Comparison of ENCODE assay signal across 17 cellular contexts in genomic region chr9:94586316-94586715, GRCh38. TPM values are rescaled to one million over a fixed set of nuclear protein-coding genes. Genes with fewer than 3 reads are reported as not detected.
A peak's percentile ranks its signal among the peaks of the same experiment; 100 is the strongest.
DNase-seq lines count a peak whose midpoint lies in the region; ATAC-seq and TF ChIP-seq lines count a peak whose summit lies in the region.
"Had no signal": no experiment of that assay in that cellular context is flagged by ENCODE, and none has a peak within 500 bp of the region (broad histone marks: within the 10 kb centered on the region; RNA-seq: fewer than 3 reads in every experiment).

No MANE protein-coding gene starts in this region.

- H3K27me3 ChIP-seq in osteoblast (ENCODE audit: insufficient read depth, low read length) = peaks cover 4% of the 10 kb centered on the region
- H3K27me3 ChIP-seq: transverse colon had no signal

- DNase-seq in NOMO-1 (lab: John Stamatoyannopoulos, UW; ENCODE audit: unreplicated experiment in 2 of 2) (peak; percentile 20 to 66), NOMO-1 treated with dmso at 0.1 percent for 144 hours (lab: John Stamatoyannopoulos, UW; ENCODE audit: unreplicated experiment) (no peak), MV-4-11 (lab: John Stamatoyannopoulos, UW) (peak; percentile 45), choroid plexus epithelial cell (ENCODE audit: low read depth) (peak; percentile 16), osteoblast (ENCODE audit: insufficient read length, low spot score, missing footprints) (peak; percentile 63), SHP77 treated with DMSO at 0.1 percent for 48 hours (lab: John Stamatoyannopoulos, UW) (no peak), putamen (ENCODE audit: low spot score) (no peak)
- DNase-seq: 8988T; activated naive CD8-positive, alpha-beta T cell treated with anti-CD3 and anti-CD28 coated beads, Interleukin-2, amount 50 U/mL, for 24 hours; activated T-cell treated with anti-CD3 and anti-CD28 coated beads for 4 hours; COR-L47; kidney; NCI-H2171; stimulated activated CD8-positive, alpha-beta memory T cell treated with anti-CD3 and anti-CD28 coated beads, Interleukin-4, amount 100 ng/mL, for 48 hours; transverse colon had no signal

- no peak overlapping the region for H3K27ac ChIP-seq in osteoblast (ENCODE audit: low read depth, low read length)
- H3K27ac ChIP-seq: transverse colon had no signal

- peak overlapping the region; percentile 85 for H2AFZ ChIP-seq in osteoblast (ENCODE audit: low read length)

- H3K4me2 ChIP-seq in osteoblast (ENCODE audit: insufficient read depth, low read length) = peak overlapping the region; percentile 69

- H3K79me2 ChIP-seq in osteoblast (ENCODE audit: insufficient read depth, low read length) = no peaks in the 10 kb centered on the region

- no peaks in the 10 kb centered on the region for H4K20me1 ChIP-seq in osteoblast (ENCODE audit: insufficient read depth, low read length)

- TF ChIP-seq CTCF in choroid plexus epithelial cell (conservative IDR thresholded peaks at IDR 0.05; ENCODE audit: low read depth, low read length) (no peak), osteoblast (IDR thresholded peaks at IDR 0.05; ENCODE audit: extremely low read depth, low read depth, low read length) (no peak)

- H3K4me3 ChIP-seq in choroid plexus epithelial cell (ENCODE audit: low read depth, low read length) (no peak overlapping the region), osteoblast (ENCODE audit: insufficient read depth, low read length) (peak overlapping the region; percentile 55)
- H3K4me3 ChIP-seq: transverse colon had no signal

- ATAC-seq in GM21526 (IDR thresholded peaks at IDR 0.05; ENCODE audit: low FRiP score, unreplicated experiment) = no peak

- peaks cover 6% of the 10 kb centered on the region for H3K4me1 ChIP-seq in osteoblast (ENCODE audit: insufficient read depth, low read length)
- H3K4me1 ChIP-seq: transverse colon had no signal

- no peaks in the 10 kb centered on the region for H3K9me3 ChIP-seq in osteoblast (ENCODE audit: low read depth, low read length)
- H3K9me3 ChIP-seq: transverse colon had no signal

- no peaks in the 10 kb centered on the region for H3K36me3 ChIP-seq in osteoblast (ENCODE audit: insufficient read depth, low read length)
- H3K36me3 ChIP-seq: transverse colon had no signal

RNA-seq across cellular contexts. Expression of gene FBP2, which starts 7.3 kb away (rescaled TPM):
- not detected in 2 replicates for total RNA-seq in osteoblast
- total RNA-seq: kidney, posterior vena cava, transverse colon had no signal

RNA-seq across cellular contexts. Expression of gene PCAT7, which starts 31.4 kb away (rescaled TPM):
- total RNA-seq in osteoblast = under 0.01 and 0.36 TPM in 2 replicates
- total RNA-seq: posterior vena cava had no signal

RNA-seq across cellular contexts. Expression of gene FBP1, which starts 53.0 kb away (rescaled TPM):
- 0.72 TPM in 1 of 2 replicates, not detected in the other for total RNA-seq in osteoblast

Comparison
In these comparisons a context has a peak if more than half of its experiments do, and no peak if none do; other contexts are left out.
1. DNase-seq: peak in NOMO-1 (2 of 2), MV-4-11 (single experiment), choroid plexus epithelial cell (single experiment) and osteoblast (single experiment); none in NOMO-1 treated with dmso at 0.1 percent for 144 hours (single experiment), SHP77 treated with DMSO at 0.1 percent for 48 hours (single experiment) and putamen (single experiment).